In genomic region chr12:63913929-63914328, GRCh38 we compare ENCODE assay signal across 29 cellular contexts.
DNase-seq lines count a peak whose midpoint lies in the region; ATAC-seq, FAIRE-seq and TF ChIP-seq lines count a peak whose summit lies in the region.
"Had no signal": no experiment of that assay in that cellular context is flagged by ENCODE, and none has a peak within 500 bp of the region (broad histone marks: within the 10 kb centered on the region; RNA-seq: fewer than 3 reads in every experiment).

No MANE protein-coding gene starts in this region.

- H3K36me3 ChIP-seq in HCT116 (ENCODE audit: control insufficient read depth in 1 of 2, insufficient read depth in 2 of 2, low read length in 2 of 2) (no peaks in the 10 kb centered on the region), SK-N-MC (ENCODE audit: insufficient read depth, low read length) (no peaks in the 10 kb centered on the region)
- H3K36me3 ChIP-seq: BE2C, colonic mucosa, pancreas, suprapubic skin, WERI-Rb-1 had no signal

- FAIRE-seq in A549 (lab: Jason Lieb, UNC), result no peak
- FAIRE-seq: GM12891, K562, pancreas had no signal

- H3K4me1 ChIP-seq in A549 (peaks cover 80% of the 10 kb centered on the region), HCT116 (ENCODE audit: control insufficient read depth in 1 of 2, insufficient read depth in 2 of 2, low read length in 2 of 2) (peaks cover 44 to 59% of the 10 kb centered on the region in 2 experiments)

- no peak overlapping the region for H3K4me3 Mint-ChIP-seq in nephron
- H3K4me3 Mint-ChIP-seq: activated naive CD8-positive, alpha-beta T cell; CD8-positive, alpha-beta T cell; nephron progenitor cell; T-helper 2 cell treated with Interferon-gamma antibody and Interleukin-4, amounts not matched to agents 5 μg/mL and 100 μg/mL, for 36 hours had no signal

- intact Hi-C loops in HCT116 (cut with micrococcal nuclease), result loop anchor here (10.0 kb wide), 1 partner anchor 311 kb away; the partner anchor contains the start of gene KICS2

- H3K9ac ChIP-seq in HCT116 (ENCODE audit: low read length), result peak overlapping the region; percentile 68
- no peak overlapping the region for H3K9ac ChIP-seq in SK-N-MC (ENCODE audit: insufficient read length)

- peak overlapping the region in 2 of 3 experiments; percentile 20 to 51 for H3K27ac Mint-ChIP-seq in nephron
- H3K27ac Mint-ChIP-seq: activated naive CD8-positive, alpha-beta T cell; CD8-positive, alpha-beta T cell; nephron progenitor cell; T-helper 2 cell treated with Interferon-gamma antibody and Interleukin-4, amounts not matched to agents 5 μg/mL and 100 μg/mL, for 36 hours had no signal

- TF ChIP-seq RAD21 in A549 (conservative IDR thresholded peaks at IDR 0.05 in 1 of 2, IDR thresholded peaks at IDR 0.05 in 1 of 2) (no peak), HCT116 (IDR thresholded peaks at IDR 0.05; ENCODE audit: low read depth) (no peak)

- POLR2A ChIA-PET in A549 (lab: Yijun Ruan, JAX) (no interaction called here), HCT116 (lab: Charles Lee) (no interaction called here)

- peaks cover 67% of the 10 kb centered on the region for H3K79me2 ChIP-seq in HCT116 (ENCODE audit: insufficient read depth, low read length)

- H2AFZ ChIP-seq in HCT116 (ENCODE audit: low read depth, low read length, poor library complexity, severe bottlenecking), result no peak overlapping the region

- H3K27ac ChIP-seq in A549, result peak overlapping the region; percentile 82 to 97
- no peak overlapping the region for H3K27ac ChIP-seq in HCT116 (ENCODE audit: low read depth, low read length)
- H3K27ac ChIP-seq in SK-N-MC, result peak overlapping the region; percentile 95; the same call in 1 of the 2 replicates
- H3K27ac ChIP-seq: colonic mucosa, skin epidermis, suprapubic skin, WERI-Rb-1 had no signal

- H3K36me3 Mint-ChIP-seq in nephron (ENCODE audit: low read depth), result peaks cover 5% of the 10 kb centered on the region
- H3K36me3 Mint-ChIP-seq: activated naive CD8-positive, alpha-beta T cell; CD8-positive, alpha-beta T cell had no signal

- peaks cover 71% of the 10 kb centered on the region for H3K4me1 Mint-ChIP-seq in nephron

- TF ChIP-seq CTCF in A549 (IDR thresholded peaks at IDR 0.05), result no peak
- no peak for TF ChIP-seq CTCF in HCT116 (IDR thresholded peaks at IDR 0.05 in 2 of 3, conservative IDR thresholded peaks at IDR 0.05 in 1 of 3; ENCODE audit: borderline replicate concordance in 1 of 3, insufficient read depth in 1 of 3, low read depth in 2 of 3, low read length in 2 of 3)
- no peak for TF ChIP-seq CTCF in nephron (IDR thresholded peaks at IDR 0.05; ENCODE audit: unreplicated experiment in 3 of 3)

- RAD21 ChIA-PET in HCT116 (lab: Charles Lee; ENCODE audit: low non-redundant PET in 1 of 2, low total read pairs in 2 of 2, uncharacterized antibody in 2 of 2, unreplicated experiment in 2 of 2), result no interaction called here

- H3K9me2 ChIP-seq in HCT116 (ENCODE audit: insufficient read depth), result no peaks in the 10 kb centered on the region

- TF ChIP-seq POLR2A in A549 (IDR thresholded peaks at IDR 0.05; ENCODE audit: low read length) (no peak), HCT116 (IDR thresholded peaks at IDR 0.05; ENCODE audit: borderline replicate concordance, extremely low read depth, insufficient read depth, insufficient read length) (no peak)

- ATAC-seq in A549 (no peak), HCT116 (no peak), HG03280 (IDR thresholded peaks at IDR 0.05; ENCODE audit: unreplicated experiment) (no peak), GM19395 (IDR thresholded peaks at IDR 0.05; ENCODE audit: unreplicated experiment) (no peak), HG03342 (IDR thresholded peaks at IDR 0.05; ENCODE audit: unreplicated experiment) (no peak)
- ATAC-seq: CD8-positive, alpha-beta T cell; K562; left lobe of liver had no signal

- H3K27me3 ChIP-seq in HCT116 (ENCODE audit: insufficient read depth, low read length), result no peaks in the 10 kb centered on the region
- H3K27me3 ChIP-seq: BE2C, colonic mucosa, pancreas, suprapubic skin had no signal

- H4K20me1 ChIP-seq in HCT116 (ENCODE audit: insufficient read depth), result no peaks in the 10 kb centered on the region

- H3K9me3 ChIP-seq in A549, result no peaks in the 10 kb centered on the region
- H3K9me3 ChIP-seq in HCT116 (ENCODE audit: control insufficient read depth in 1 of 2, insufficient read depth in 1 of 2, low read depth in 1 of 2, low read length in 2 of 2), result no peaks in the 10 kb centered on the region
- H3K9me3 ChIP-seq in SK-N-MC (ENCODE audit: low read depth, low read length), result no peaks in the 10 kb centered on the region
- H3K9me3 ChIP-seq: BE2C, colonic mucosa, pancreas, suprapubic skin had no signal

- H3K27me3 Mint-ChIP-seq in nephron (ENCODE audit: low read depth), result no peaks in the 10 kb centered on the region
- H3K27me3 Mint-ChIP-seq: activated naive CD8-positive, alpha-beta T cell had no signal

- peak overlapping the region; percentile 77 for H3K4me2 ChIP-seq in A549
- H3K4me2 ChIP-seq in HCT116 (ENCODE audit: low read length), result 0 out of 2 replicates have a peak overlapping the region, but pooled peaks have one; percentile 71

- H3K4me3 ChIP-seq in A549, result no peak overlapping the region
- H3K4me3 ChIP-seq in HCT116 (replicated peaks in 1 of 2; ENCODE audit: low read depth in 1 of 2, low read length in 2 of 2), result no peak overlapping the region
- peak overlapping the region; percentile 73; the same call in 1 of the 2 replicates for H3K4me3 ChIP-seq in SK-N-MC
- H3K4me3 ChIP-seq: colonic mucosa, K562, pancreas, skin epidermis, suprapubic skin had no signal

- WGBS in A549 (ENCODE audit: missing lambda C conversion rate), result 60% methylated on average over 2 of the region's 2 CpGs

- CTCF ChIA-PET in A549 (lab: Yijun Ruan, JAX), result interaction anchor here (1.0 to 1.3 kb wide), 3 partner anchors 9 to 268 kb away, joined by 3 to 5 read pairs (median 3); no protein-coding TSS in a partner anchor
- CTCF ChIA-PET in HCT116 (lab: Charles Lee), result no interaction called here

- no peak for TF ChIP-seq EP300 in A549 (IDR thresholded peaks at IDR 0.05)

- H3K9me3 Mint-ChIP-seq in nephron, result no peaks in the 10 kb centered on the region
- H3K9me3 Mint-ChIP-seq: CD8-positive, alpha-beta T cell; nephron progenitor cell; T-helper 2 cell treated with Interferon-gamma antibody and Interleukin-4, amounts not matched to agents 5 μg/mL and 100 μg/mL, for 36 hours had no signal

- no peak for DNase-seq in A549 (ENCODE audit: low read depth in 1 of 2, low spot score in 1 of 2)
- DNase-seq in HCT116 (ENCODE audit: low read depth, low spot score), result no peak
- DNase-seq in SK-N-MC (ENCODE audit: low read depth, low spot score), result no peak
- DNase-seq: activated CD4-positive, alpha-beta T cell treated with anti-CD3 and anti-CD28 coated beads for 48 hours; BE2C; CD8-positive, alpha-beta T cell; colonic mucosa; effector CD8-positive, alpha-beta T cell; HCEC 1CT; NCI-H1105 treated with DMSO at 0.1 percent for 48 hours; NCI-H1930; NCI-H524 treated with DMSO at 0.1 percent for 48 hours; nephron progenitor cell; pancreas; retina; SHP77; stimulated activated naive CD4-positive, alpha-beta T cell; WERI-Rb-1 had no signal

- no TSS peak for BruUV-seq in HCT116 (replicated peaks; lab: Mats Ljungman, UMichigan)

TF ChIP-seq in A549, 52 proteins besides CTCF, POLR2A, EP300 and RAD21 (continues in another document):
- TF ChIP-seq BHLHE40 (IDR thresholded peaks at IDR 0.05; ENCODE audit: low read depth, low read length) (no peak), POLR2AphosphoS2 (conservative IDR thresholded peaks at IDR 0.05; ENCODE audit: low read length) (no peak), TP53 (CRISPR knock-in tag; IDR thresholded peaks at IDR 0.05) (no peak), ZC3H11A (IDR thresholded peaks at IDR 0.05) (no peak), RNF2 (IDR thresholded peaks at IDR 0.05; ENCODE audit: borderline replicate concordance, low read depth) (no peak), HMGXB4 (CRISPR knock-in tag; IDR thresholded peaks at IDR 0.05; ENCODE audit: borderline replicate concordance) (no peak), RARB (CRISPR knock-in tag; IDR thresholded peaks at IDR 0.05) (no peak), KDM1A (IDR thresholded peaks at IDR 0.05; ENCODE audit: low read depth) (no peak)

TF ChIP-seq in HCT116, 20 proteins besides CTCF, POLR2A, EP300 and RAD21 (continues in another document):
- TF ChIP-seq ZBTB33 (IDR thresholded peaks at IDR 0.05; ENCODE audit: extremely low read depth, insufficient replicate concordance, low read length) (no peak), TCF7L2 (IDR thresholded peaks at IDR 0.05; ENCODE audit: borderline replicate concordance, extremely low read depth, insufficient read depth, insufficient read length) (no peak), SIN3A (IDR thresholded peaks at IDR 0.05; ENCODE audit: low read depth) (no peak), ZFX (IDR thresholded peaks at IDR 0.05) (no peak), CEBPB (IDR thresholded peaks at IDR 0.05; ENCODE audit: low read depth) (no peak), EZH2phosphoT487 (IDR thresholded peaks at IDR 0.05; ENCODE audit: borderline replicate concordance) (no peak), SP1 (IDR thresholded peaks at IDR 0.05; ENCODE audit: low read depth) (no peak), EGR1 (IDR thresholded peaks at IDR 0.05; ENCODE audit: low read depth) (no peak), ZNF274 (IDR thresholded peaks at IDR 0.05; ENCODE audit: low read depth, low read length) (no peak), JUND (IDR thresholded peaks at IDR 0.05) (no peak), EZH2 (IDR thresholded peaks at IDR 0.05) (no peak), POLR2AphosphoS5 (IDR thresholded peaks at IDR 0.05; ENCODE audit: low read depth, low read length) (no peak), FOSL1 (IDR thresholded peaks at IDR 0.05; ENCODE audit: low read depth) (no peak), SRF (IDR thresholded peaks at IDR 0.05; ENCODE audit: low read depth) (no peak), MAX (IDR thresholded peaks at IDR 0.05) (no peak)
